1 cellular context compared by ENCODE assay signal in the genomic region with DNA sequence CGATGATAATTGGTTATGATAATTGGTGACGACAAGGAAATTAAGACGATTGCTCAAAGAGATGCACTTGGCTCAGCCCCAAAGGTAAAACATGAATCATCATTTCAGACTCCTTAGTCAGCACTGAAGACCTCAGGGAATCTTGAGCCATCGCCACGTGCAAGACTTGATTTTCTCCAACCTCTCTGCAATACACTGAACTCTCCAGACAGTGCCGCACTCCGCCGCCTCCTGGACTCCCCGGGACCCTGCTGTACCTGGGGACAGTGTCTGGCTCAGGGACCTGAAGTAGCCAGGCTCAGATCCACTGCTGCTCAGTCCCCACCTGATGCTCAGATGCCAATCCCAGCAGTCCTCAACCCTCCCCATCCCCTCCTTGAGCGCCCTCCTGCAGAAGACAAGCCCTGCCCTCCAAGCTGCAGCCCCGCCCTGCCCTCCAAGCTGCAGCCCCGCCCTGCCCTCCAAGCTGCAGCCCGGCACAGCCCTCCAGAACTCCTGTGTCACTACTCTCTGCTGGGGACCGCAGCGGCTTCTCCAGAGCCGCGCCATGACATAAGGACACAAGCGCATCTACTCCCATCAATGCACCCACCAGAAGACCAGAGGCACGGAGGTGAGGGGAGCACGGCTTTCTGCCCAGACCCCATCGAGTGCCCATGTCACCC.
TF ChIP-seq lines count a peak whose summit lies in the region.

No MANE protein-coding gene starts in this region.

TF ChIP-seq in K562, 482 proteins besides CTCF, POLR2A, EP300 and RAD21 (continued from another document and continues in another):
- TF ChIP-seq POU5F1 (IDR thresholded peaks at IDR 0.05; ENCODE audit: borderline replicate concordance, low read depth, low read length, partially characterized antibody) (no peak), MYBL2 (IDR thresholded peaks at IDR 0.05; ENCODE audit: low read depth) (no peak), MYBL2 (CRISPR knock-in tag; IDR thresholded peaks at IDR 0.05; ENCODE audit: borderline replicate concordance) (no peak), ZFP36 (IDR thresholded peaks at IDR 0.05; ENCODE audit: low read depth, low read length, partially characterized antibody) (no peak), ZNF316 (IDR thresholded peaks at IDR 0.05) (peak; percentile 94), CREM (IDR thresholded peaks at IDR 0.05; ENCODE audit: low read depth) (no peak), GATAD2A (IDR thresholded peaks at IDR 0.05) (no peak), ZNF384 (IDR thresholded peaks at IDR 0.05; ENCODE audit: low read depth, low read length) (no peak), HOXB6 (CRISPR knock-in tag; IDR thresholded peaks at IDR 0.05; ENCODE audit: borderline replicate concordance) (no peak), ZFX (CRISPR knock-in tag; IDR thresholded peaks at IDR 0.05) (no peak), ZNF507 (tag; conservative IDR thresholded peaks at IDR 0.05) (no peak), ILK (tag; IDR thresholded peaks at IDR 0.05; ENCODE audit: borderline replicate concordance, low read depth) (no peak), BHLHE40 (IDR thresholded peaks at IDR 0.05; ENCODE audit: low read length) (peak; percentile 82), MYC (IDR thresholded peaks at IDR 0.05; ENCODE audit: low read depth, low read length) (0 out of 2 replicates have a peak, but pooled peaks have one; percentile 28), MYC (CRISPR knock-in tag; IDR thresholded peaks at IDR 0.05; ENCODE audit: borderline replicate concordance, low read depth) (no peak), HDAC2 (IDR thresholded peaks at IDR 0.05) (no peak), NCOA4 (IDR thresholded peaks at IDR 0.05; ENCODE audit: partially characterized antibody) (no peak), NCOA6 (IDR thresholded peaks at IDR 0.05) (no peak), MAFG (tag; conservative IDR thresholded peaks at IDR 0.05) (peak; percentile 82), GABPB2 (CRISPR knock-in tag; conservative IDR thresholded peaks at IDR 0.05) (no peak)
- TF ChIP-seq, protein P1, sequence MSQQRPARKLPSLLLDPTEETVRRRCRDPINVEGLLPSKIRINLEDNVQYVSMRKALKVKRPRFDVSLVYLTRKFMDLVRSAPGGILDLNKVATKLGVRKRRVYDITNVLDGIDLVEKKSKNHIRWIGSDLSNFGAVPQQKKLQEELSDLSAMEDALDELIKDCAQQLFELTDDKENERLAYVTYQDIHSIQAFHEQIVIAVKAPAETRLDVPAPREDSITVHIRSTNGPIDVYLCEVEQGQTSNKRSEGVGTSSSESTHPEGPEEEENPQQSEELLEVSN (IDR thresholded peaks at IDR 0.05; ENCODE audit: borderline replicate concordance in 1 of 2, extremely low read depth in 1 of 2, insufficient read depth in 1 of 2, insufficient read length in 1 of 2, low read depth in 1 of 2, low read length in 1 of 2, poor library complexity in 1 of 2, severe bottlenecking in 1 of 2) = no peak
- TF ChIP-seq, protein P2, sequence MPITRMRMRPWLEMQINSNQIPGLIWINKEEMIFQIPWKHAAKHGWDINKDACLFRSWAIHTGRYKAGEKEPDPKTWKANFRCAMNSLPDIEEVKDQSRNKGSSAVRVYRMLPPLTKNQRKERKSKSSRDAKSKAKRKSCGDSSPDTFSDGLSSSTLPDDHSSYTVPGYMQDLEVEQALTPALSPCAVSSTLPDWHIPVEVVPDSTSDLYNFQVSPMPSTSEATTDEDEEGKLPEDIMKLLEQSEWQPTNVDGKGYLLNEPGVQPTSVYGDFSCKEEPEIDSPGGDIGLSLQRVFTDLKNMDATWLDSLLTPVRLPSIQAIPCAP (CRISPR knock-in tag; IDR thresholded peaks at IDR 0.05; ENCODE audit: borderline replicate concordance) = no peak
- TF ChIP-seq, protein P3, sequence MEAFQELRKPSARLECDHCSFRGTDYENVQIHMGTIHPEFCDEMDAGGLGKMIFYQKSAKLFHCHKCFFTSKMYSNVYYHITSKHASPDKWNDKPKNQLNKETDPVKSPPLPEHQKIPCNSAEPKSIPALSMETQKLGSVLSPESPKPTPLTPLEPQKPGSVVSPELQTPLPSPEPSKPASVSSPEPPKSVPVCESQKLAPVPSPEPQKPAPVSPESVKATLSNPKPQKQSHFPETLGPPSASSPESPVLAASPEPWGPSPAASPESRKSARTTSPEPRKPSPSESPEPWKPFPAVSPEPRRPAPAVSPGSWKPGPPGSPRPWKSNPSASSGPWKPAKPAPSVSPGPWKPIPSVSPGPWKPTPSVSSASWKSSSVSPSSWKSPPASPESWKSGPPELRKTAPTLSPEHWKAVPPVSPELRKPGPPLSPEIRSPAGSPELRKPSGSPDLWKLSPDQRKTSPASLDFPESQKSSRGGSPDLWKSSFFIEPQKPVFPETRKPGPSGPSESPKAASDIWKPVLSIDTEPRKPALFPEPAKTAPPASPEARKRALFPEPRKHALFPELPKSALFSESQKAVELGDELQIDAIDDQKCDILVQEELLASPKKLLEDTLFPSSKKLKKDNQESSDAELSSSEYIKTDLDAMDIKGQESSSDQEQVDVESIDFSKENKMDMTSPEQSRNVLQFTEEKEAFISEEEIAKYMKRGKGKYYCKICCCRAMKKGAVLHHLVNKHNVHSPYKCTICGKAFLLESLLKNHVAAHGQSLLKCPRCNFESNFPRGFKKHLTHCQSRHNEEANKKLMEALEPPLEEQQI (IDR thresholded peaks at IDR 0.05) = no peak
- TF ChIP-seq, protein P4, sequence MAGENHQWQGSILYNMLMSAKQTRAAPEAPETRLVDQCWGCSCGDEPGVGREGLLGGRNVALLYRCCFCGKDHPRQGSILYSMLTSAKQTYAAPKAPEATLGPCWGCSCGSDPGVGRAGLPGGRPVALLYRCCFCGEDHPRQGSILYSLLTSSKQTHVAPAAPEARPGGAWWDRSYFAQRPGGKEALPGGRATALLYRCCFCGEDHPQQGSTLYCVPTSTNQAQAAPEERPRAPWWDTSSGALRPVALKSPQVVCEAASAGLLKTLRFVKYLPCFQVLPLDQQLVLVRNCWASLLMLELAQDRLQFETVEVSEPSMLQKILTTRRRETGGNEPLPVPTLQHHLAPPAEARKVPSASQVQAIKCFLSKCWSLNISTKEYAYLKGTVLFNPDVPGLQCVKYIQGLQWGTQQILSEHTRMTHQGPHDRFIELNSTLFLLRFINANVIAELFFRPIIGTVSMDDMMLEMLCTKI (IDR thresholded peaks at IDR 0.05; ENCODE audit: partially characterized antibody) = no peak
- TF ChIP-seq, protein P5, sequence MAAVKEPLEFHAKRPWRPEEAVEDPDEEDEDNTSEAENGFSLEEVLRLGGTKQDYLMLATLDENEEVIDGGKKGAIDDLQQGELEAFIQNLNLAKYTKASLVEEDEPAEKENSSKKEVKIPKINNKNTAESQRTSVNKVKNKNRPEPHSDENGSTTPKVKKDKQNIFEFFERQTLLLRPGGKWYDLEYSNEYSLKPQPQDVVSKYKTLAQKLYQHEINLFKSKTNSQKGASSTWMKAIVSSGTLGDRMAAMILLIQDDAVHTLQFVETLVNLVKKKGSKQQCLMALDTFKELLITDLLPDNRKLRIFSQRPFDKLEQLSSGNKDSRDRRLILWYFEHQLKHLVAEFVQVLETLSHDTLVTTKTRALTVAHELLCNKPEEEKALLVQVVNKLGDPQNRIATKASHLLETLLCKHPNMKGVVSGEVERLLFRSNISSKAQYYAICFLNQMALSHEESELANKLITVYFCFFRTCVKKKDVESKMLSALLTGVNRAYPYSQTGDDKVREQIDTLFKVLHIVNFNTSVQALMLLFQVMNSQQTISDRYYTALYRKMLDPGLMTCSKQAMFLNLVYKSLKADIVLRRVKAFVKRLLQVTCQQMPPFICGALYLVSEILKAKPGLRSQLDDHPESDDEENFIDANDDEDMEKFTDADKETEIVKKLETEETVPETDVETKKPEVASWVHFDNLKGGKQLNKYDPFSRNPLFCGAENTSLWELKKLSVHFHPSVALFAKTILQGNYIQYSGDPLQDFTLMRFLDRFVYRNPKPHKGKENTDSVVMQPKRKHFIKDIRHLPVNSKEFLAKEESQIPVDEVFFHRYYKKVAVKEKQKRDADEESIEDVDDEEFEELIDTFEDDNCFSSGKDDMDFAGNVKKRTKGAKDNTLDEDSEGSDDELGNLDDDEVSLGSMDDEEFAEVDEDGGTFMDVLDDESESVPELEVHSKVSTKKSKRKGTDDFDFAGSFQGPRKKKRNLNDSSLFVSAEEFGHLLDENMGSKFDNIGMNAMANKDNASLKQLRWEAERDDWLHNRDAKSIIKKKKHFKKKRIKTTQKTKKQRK (IDR thresholded peaks at IDR 0.05; ENCODE audit: borderline replicate concordance, low read depth, low read length) = no peak
- TF ChIP-seq, protein P6, sequence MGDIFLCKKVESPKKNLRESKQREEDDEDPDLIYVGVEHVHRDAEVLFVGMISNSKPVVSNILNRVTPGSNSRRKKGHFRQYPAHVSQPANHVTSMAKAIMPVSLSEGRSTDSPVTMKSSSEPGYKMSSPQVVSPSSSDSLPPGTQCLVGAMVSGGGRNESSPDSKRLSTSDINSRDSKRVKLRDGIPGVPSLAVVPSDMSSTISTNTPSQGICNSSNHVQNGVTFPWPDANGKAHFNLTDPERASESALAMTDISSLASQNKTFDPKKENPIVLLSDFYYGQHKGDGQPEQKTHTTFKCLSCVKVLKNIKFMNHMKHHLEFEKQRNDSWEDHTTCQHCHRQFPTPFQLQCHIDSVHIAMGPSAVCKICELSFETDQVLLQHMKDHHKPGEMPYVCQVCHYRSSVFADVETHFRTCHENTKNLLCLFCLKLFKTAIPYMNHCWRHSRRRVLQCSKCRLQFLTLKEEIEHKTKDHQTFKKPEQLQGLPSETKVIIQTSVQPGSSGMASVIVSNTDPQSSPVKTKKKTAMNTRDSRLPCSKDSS (IDR thresholded peaks at IDR 0.05; ENCODE audit: low read depth, partially characterized antibody) = no peak
- TF ChIP-seq, protein P7, sequence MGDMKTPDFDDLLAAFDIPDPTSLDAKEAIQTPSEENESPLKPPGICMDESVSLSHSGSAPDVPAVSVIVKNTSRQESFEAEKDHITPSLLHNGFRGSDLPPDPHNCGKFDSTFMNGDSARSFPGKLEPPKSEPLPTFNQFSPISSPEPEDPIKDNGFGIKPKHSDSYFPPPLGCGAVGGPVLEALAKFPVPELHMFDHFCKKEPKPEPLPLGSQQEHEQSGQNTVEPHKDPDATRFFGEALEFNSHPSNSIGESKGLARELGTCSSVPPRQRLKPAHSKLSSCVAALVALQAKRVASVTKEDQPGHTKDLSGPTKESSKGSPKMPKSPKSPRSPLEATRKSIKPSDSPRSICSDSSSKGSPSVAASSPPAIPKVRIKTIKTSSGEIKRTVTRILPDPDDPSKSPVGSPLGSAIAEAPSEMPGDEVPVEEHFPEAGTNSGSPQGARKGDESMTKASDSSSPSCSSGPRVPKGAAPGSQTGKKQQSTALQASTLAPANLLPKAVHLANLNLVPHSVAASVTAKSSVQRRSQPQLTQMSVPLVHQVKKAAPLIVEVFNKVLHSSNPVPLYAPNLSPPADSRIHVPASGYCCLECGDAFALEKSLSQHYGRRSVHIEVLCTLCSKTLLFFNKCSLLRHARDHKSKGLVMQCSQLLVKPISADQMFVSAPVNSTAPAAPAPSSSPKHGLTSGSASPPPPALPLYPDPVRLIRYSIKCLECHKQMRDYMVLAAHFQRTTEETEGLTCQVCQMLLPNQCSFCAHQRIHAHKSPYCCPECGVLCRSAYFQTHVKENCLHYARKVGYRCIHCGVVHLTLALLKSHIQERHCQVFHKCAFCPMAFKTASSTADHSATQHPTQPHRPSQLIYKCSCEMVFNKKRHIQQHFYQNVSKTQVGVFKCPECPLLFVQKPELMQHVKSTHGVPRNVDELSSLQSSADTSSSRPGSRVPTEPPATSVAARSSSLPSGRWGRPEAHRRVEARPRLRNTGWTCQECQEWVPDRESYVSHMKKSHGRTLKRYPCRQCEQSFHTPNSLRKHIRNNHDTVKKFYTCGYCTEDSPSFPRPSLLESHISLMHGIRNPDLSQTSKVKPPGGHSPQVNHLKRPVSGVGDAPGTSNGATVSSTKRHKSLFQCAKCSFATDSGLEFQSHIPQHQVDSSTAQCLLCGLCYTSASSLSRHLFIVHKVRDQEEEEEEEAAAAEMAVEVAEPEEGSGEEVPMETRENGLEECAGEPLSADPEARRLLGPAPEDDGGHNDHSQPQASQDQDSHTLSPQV (IDR thresholded peaks at IDR 0.05) = no peak
- TF ChIP-seq, protein P8, sequence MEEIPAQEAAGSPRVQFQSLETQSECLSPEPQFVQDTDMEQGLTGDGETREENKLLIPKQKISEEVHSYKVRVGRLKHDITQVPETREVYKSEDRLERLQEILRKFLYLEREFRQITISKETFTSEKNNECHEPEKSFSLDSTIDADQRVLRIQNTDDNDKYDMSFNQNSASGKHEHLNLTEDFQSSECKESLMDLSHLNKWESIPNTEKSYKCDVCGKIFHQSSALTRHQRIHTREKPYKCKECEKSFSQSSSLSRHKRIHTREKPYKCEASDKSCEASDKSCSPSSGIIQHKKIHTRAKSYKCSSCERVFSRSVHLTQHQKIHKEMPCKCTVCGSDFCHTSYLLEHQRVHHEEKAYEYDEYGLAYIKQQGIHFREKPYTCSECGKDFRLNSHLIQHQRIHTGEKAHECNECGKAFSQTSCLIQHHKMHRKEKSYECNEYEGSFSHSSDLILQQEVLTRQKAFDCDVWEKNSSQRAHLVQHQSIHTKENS (CRISPR knock-in tag; IDR thresholded peaks at IDR 0.05) = no peak
- TF ChIP-seq, protein P9, sequence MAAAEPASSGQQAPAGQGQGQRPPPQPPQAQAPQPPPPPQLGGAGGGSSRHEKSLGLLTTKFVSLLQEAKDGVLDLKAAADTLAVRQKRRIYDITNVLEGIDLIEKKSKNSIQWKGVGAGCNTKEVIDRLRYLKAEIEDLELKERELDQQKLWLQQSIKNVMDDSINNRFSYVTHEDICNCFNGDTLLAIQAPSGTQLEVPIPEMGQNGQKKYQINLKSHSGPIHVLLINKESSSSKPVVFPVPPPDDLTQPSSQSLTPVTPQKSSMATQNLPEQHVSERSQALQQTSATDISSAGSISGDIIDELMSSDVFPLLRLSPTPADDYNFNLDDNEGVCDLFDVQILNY (CRISPR knock-in tag; IDR thresholded peaks at IDR 0.05) = no peak
